In genomic region chr1:236800002-236800620, GRCh38 we compare ENCODE assay signal across 24 cellular contexts. TPM values are rescaled to one million over a fixed set of nuclear protein-coding genes. Genes with fewer than 3 reads are reported as not detected.
DNase-seq lines count a peak whose midpoint lies in the region; ATAC-seq and TF ChIP-seq lines count a peak whose summit lies in the region.
"Had no signal": no experiment of that assay in that cellular context is flagged by ENCODE, and none has a peak within 500 bp of the region (broad histone marks: within the 10 kb centered on the region; RNA-seq: fewer than 3 reads in every experiment).

No MANE protein-coding gene starts in this region.

- peaks cover 21% of the 10 kb centered on the region for H3K36me3 Mint-ChIP-seq in MCF 10A (ENCODE audit: insufficient read depth, unreplicated experiment)
- H3K36me3 Mint-ChIP-seq in activated T-helper 1 cell treated with anti-CD3 and anti-CD28 coated beads, Interleukin-12 subunit alpha, Interleukin-12 subunit beta, Interleukin-2, Interleukin-4 antibody, amounts not matched to agents 30 ng/mL and 10 ng/mL and 1 ng/mL, durations not matched to agents 14 hours and 24 hours and 36 hours (ENCODE audit: low read depth) = peaks cover 31% of the 10 kb centered on the region

- CTCF ChIA-PET in MCF 10A (lab: Yijun Ruan, JAX) = interaction anchor here (0.6 to 5.5 kb wide), 14 partner anchors 8 to 611 kb away, joined by 3 to 37 read pairs (median 5); partner anchors contain the start of gene HEATR1

- peak overlapping the region; percentile 43 for H3K27ac Mint-ChIP-seq in MCF 10A (ENCODE audit: low read depth, unreplicated experiment)
- H3K27ac Mint-ChIP-seq in activated T-helper 1 cell treated with anti-CD3 and anti-CD28 coated beads, Interleukin-12 subunit alpha, Interleukin-12 subunit beta, Interleukin-2, Interleukin-4 antibody, amounts not matched to agents 30 ng/mL and 10 ng/mL and 1 ng/mL, durations not matched to agents 14 hours and 24 hours and 36 hours = peak overlapping the region; percentile 60
- H3K27ac Mint-ChIP-seq: activated naive CD4-positive, alpha-beta T cell treated with anti-CD3 and anti-CD28 coated beads, Interleukin-2, amount 10 ng/mL, durations not matched to agents 7 days and 5 days; T-helper 2 cell treated with Interferon-gamma antibody and Interleukin-4, amounts not matched to agents 5 μg/mL and 100 μg/mL, for 36 hours had no signal

- H3K27ac ChIP-seq in breast epithelium (no peak overlapping the region), thyroid gland (peak overlapping the region; percentile 39 to 61 (median 55)), lower lobe of right lung (no peak overlapping the region)
- H3K27ac ChIP-seq: cardiac muscle cell, dorsolateral prefrontal cortex, KMS-11, PC-9, sigmoid colon, SJSA1 had no signal

- intact Hi-C loops in MCF 10A (cut with micrococcal nuclease) = no loop called here
- intact Hi-C loops in breast epithelium (cut with DNase I; ENCODE audit: low total_unique reads) = no loop called here
- intact Hi-C loops in activated T-helper 1 cell treated with anti-CD3 and anti-CD28 coated beads, Interleukin-12 subunit alpha, Interleukin-12 subunit beta, Interleukin-2, Interleukin-4 antibody, amounts not matched to agents 30 ng/mL and 10 ng/mL and 1 ng/mL, durations not matched to agents 14 hours and 24 hours and 36 hours (cut with micrococcal nuclease) = no loop called here
- intact Hi-C loops in thyroid gland (cut with DNase I) = no loop called here
- intact Hi-C loops in lower lobe of right lung (cut with DNase I) = no loop called here

- no peak overlapping the region for H3K4me3 ChIP-seq in breast epithelium
- H3K4me3 ChIP-seq in fibroblast of mammary gland (ENCODE audit: control insufficient read depth, low read depth, low read length) = no peak overlapping the region
- H3K4me3 ChIP-seq in thyroid gland (replicated peaks in 1 of 3) = no peak overlapping the region
- no peak overlapping the region for H3K4me3 ChIP-seq in lower lobe of right lung
- H3K4me3 ChIP-seq: cardiac muscle cell, dorsolateral prefrontal cortex, PC-9, sigmoid colon, SJSA1 had no signal

- no peak for TF ChIP-seq POLR2A in breast epithelium (IDR thresholded peaks at IDR 0.05)
- no peak for TF ChIP-seq POLR2A in thyroid gland (IDR thresholded peaks at IDR 0.05)

- H3K4me3 Mint-ChIP-seq in MCF 10A (ENCODE audit: unreplicated experiment) = no peak overlapping the region
- H3K4me3 Mint-ChIP-seq in activated T-helper 1 cell treated with anti-CD3 and anti-CD28 coated beads, Interleukin-12 subunit alpha, Interleukin-12 subunit beta, Interleukin-2, Interleukin-4 antibody, amounts not matched to agents 30 ng/mL and 10 ng/mL and 1 ng/mL, durations not matched to agents 14 hours and 24 hours and 36 hours = no peak overlapping the region
- H3K4me3 Mint-ChIP-seq: activated naive CD4-positive, alpha-beta T cell treated with anti-CD3 and anti-CD28 coated beads, Interleukin-2, amount 10 ng/mL, durations not matched to agents 7 days and 5 days; T-helper 2 cell treated with Interferon-gamma antibody and Interleukin-4, amounts not matched to agents 5 μg/mL and 100 μg/mL, for 36 hours had no signal

- DNase-seq in MCF 10A (ENCODE audit: unreplicated experiment) = peak; percentile 35
- DNase-seq in breast epithelium (ENCODE audit: low spot score in 2 of 2) = no peak
- DNase-seq in activated T-helper 1 cell treated with anti-CD3 and anti-CD28 coated beads, Interleukin-12 subunit alpha, Interleukin-12 subunit beta, Interleukin-2, Interleukin-4 antibody, amounts not matched to agents 30 ng/mL and 10 ng/mL and 1 ng/mL, durations not matched to agents 14 hours and 24 hours and 36 hours (ENCODE audit: low spot score) = no peak
- DNase-seq in fibroblast of mammary gland (ENCODE audit: low read depth) = peak; percentile 28
- no peak for DNase-seq in thyroid gland
- no peak for DNase-seq in lower lobe of right lung
- DNase-seq: activated CD4-positive, CD25-positive, alpha-beta regulatory T cell; activated naive CD4-positive, alpha-beta T cell treated with anti-CD3 and anti-CD28 coated beads, Interleukin-2, amount 10 ng/mL, durations not matched to agents 7 days and 5 days; AML-193; Caco-2; dorsolateral prefrontal cortex; left ventricle myocardium superior; NCI-H1417; NCI-H774; PC-9; sigmoid colon; stimulated activated CD4-positive, alpha-beta T cell treated with anti-CD3 and anti-CD28 coated beads, Interleukin-1b, Interleukin-23, amount 100 ng/mL, for 48 hours had no signal

- ATAC-seq in GM19463 (IDR thresholded peaks at IDR 0.05; ENCODE audit: unreplicated experiment) (no peak), lower lobe of right lung (no peak), GM19324 (IDR thresholded peaks at IDR 0.05; ENCODE audit: low FRiP score, unreplicated experiment) (no peak)
- ATAC-seq: HCT116, left ventricle myocardium superior had no signal

- 75 to 84% methylated on average over 5 of the region's 5 CpGs for WGBS in thyroid gland, 2 donors

- POLR2A ChIA-PET in MCF 10A (lab: Yijun Ruan, JAX) = interaction anchor here (0.6 to 2.3 kb wide), 12 partner anchors 8 to 769 kb away, joined by 3 to 16 read pairs (median 4); partner anchors contain the start of genes HEATR1 and LGALS8

- H3K9me3 Mint-ChIP-seq in MCF 10A (ENCODE audit: unreplicated experiment) = no peaks in the 10 kb centered on the region
- H3K9me3 Mint-ChIP-seq in activated T-helper 1 cell treated with anti-CD3 and anti-CD28 coated beads, Interleukin-12 subunit alpha, Interleukin-12 subunit beta, Interleukin-2, Interleukin-4 antibody, amounts not matched to agents 30 ng/mL and 10 ng/mL and 1 ng/mL, durations not matched to agents 14 hours and 24 hours and 36 hours = no peaks in the 10 kb centered on the region
- H3K9me3 Mint-ChIP-seq: activated naive CD4-positive, alpha-beta T cell treated with anti-CD3 and anti-CD28 coated beads, Interleukin-2, amount 10 ng/mL, durations not matched to agents 7 days and 5 days; T-helper 2 cell treated with Interferon-gamma antibody and Interleukin-4, amounts not matched to agents 5 μg/mL and 100 μg/mL, for 36 hours had no signal

- no peaks in the 10 kb centered on the region for H3K9me3 ChIP-seq in breast epithelium
- H3K9me3 ChIP-seq in thyroid gland = no peaks in the 10 kb centered on the region
- H3K9me3 ChIP-seq in lower lobe of right lung = no peaks in the 10 kb centered on the region
- H3K9me3 ChIP-seq: Caco-2, sigmoid colon, SJSA1 had no signal

- H3K27me3 Mint-ChIP-seq in MCF 10A (ENCODE audit: insufficient read depth, unreplicated experiment) = no peaks in the 10 kb centered on the region
- no peaks in the 10 kb centered on the region for H3K27me3 Mint-ChIP-seq in activated T-helper 1 cell treated with anti-CD3 and anti-CD28 coated beads, Interleukin-12 subunit alpha, Interleukin-12 subunit beta, Interleukin-2, Interleukin-4 antibody, amounts not matched to agents 30 ng/mL and 10 ng/mL and 1 ng/mL, durations not matched to agents 14 hours and 24 hours and 36 hours (ENCODE audit: insufficient read depth)

- BruUV-seq in MCF 10A (replicated peaks; lab: Mats Ljungman, UMichigan) = no TSS peak

- H3K27me3 ChIP-seq in breast epithelium (no peaks in the 10 kb centered on the region), thyroid gland (no peaks in the 10 kb centered on the region), lower lobe of right lung (ENCODE audit: low read depth) (no peaks in the 10 kb centered on the region)
- H3K27me3 ChIP-seq: cardiac muscle cell, dorsolateral prefrontal cortex, sigmoid colon, SJSA1 had no signal

- H3K36me3 ChIP-seq in breast epithelium (no peaks in the 10 kb centered on the region), thyroid gland (no peaks in the 10 kb centered on the region), lower lobe of right lung (peaks cover 15% of the 10 kb centered on the region)

- no peak for TF ChIP-seq CTCF in MCF 10A (IDR thresholded peaks at IDR 0.05; ENCODE audit: unreplicated experiment)
- no peak for TF ChIP-seq CTCF in breast epithelium (IDR thresholded peaks at IDR 0.05)
- TF ChIP-seq CTCF in fibroblast of mammary gland (conservative IDR thresholded peaks at IDR 0.05; ENCODE audit: control insufficient read depth, insufficient read depth, low read depth, low read length) = no peak
- TF ChIP-seq CTCF in thyroid gland (IDR thresholded peaks at IDR 0.05) = no peak
- no peak for TF ChIP-seq CTCF in lower lobe of right lung (IDR thresholded peaks at IDR 0.05)

- H3K4me1 Mint-ChIP-seq in MCF 10A (ENCODE audit: insufficient read depth, unreplicated experiment) = peaks cover 44% of the 10 kb centered on the region
- H3K4me1 Mint-ChIP-seq in activated T-helper 1 cell treated with anti-CD3 and anti-CD28 coated beads, Interleukin-12 subunit alpha, Interleukin-12 subunit beta, Interleukin-2, Interleukin-4 antibody, amounts not matched to agents 30 ng/mL and 10 ng/mL and 1 ng/mL, durations not matched to agents 14 hours and 24 hours and 36 hours (ENCODE audit: low read depth) = peaks cover 51% of the 10 kb centered on the region

- H3K4me1 ChIP-seq in breast epithelium = peaks cover 0 to 4% of the 10 kb centered on the region in 2 donors
- peaks cover 33 to 61% of the 10 kb centered on the region in 2 donors for H3K4me1 ChIP-seq in thyroid gland
- H3K4me1 ChIP-seq in lower lobe of right lung = peaks cover 23% of the 10 kb centered on the region
- H3K4me1 ChIP-seq: Caco-2, SJSA1 had no signal

RNA-seq across cellular contexts. Expression of gene MTR, which starts 5.0 kb away (rescaled TPM):
- 54.6 and 59.1 TPM in 2 replicates for total RNA-seq in MCF 10A (2022)
- 10 to 100 TPM; 30.5 to 32.3 (median 31.7) TPM for total RNA-seq in breast epithelium
- total RNA-seq in activated T-helper 1 cell treated with anti-CD3 and anti-CD28 coated beads, Interleukin-12 subunit alpha, Interleukin-12 subunit beta, Interleukin-2, Interleukin-4 antibody, amounts not matched to agents 30 ng/mL and 10 ng/mL and 1 ng/mL, durations not matched to agents 14 hours and 24 hours and 36 hours = 48.9 and 49.2 TPM in 2 replicates
- total RNA-seq in thyroid gland = 10 to 100 TPM; 43.2 to 78.3 (median 47.0) TPM
- total RNA-seq in lower lobe of right lung = 35.7 TPM

Comparison
In these comparisons a context has a peak if more than half of its experiments do, and no peak if none do; other contexts are left out.
1. DNase-seq: peak in MCF 10A (single experiment) and fibroblast of mammary gland (single experiment); none in breast epithelium (0 of 2), activated T-helper 1 cell treated with anti-CD3 and anti-CD28 coated beads, Interleukin-12 subunit alpha, Interleukin-12 subunit beta, Interleukin-2, Interleukin-4 antibody, amounts not matched to agents 30 ng/mL and 10 ng/mL and 1 ng/mL, durations not matched to agents 14 hours and 24 hours and 36 hours (single experiment), thyroid gland (0 of 2) and lower lobe of right lung (single experiment).
2. H3K27ac ChIP-seq: peak in thyroid gland (3 of 3); none in breast epithelium (0 of 2) and lower lobe of right lung (single experiment).